In the genomic region with DNA sequence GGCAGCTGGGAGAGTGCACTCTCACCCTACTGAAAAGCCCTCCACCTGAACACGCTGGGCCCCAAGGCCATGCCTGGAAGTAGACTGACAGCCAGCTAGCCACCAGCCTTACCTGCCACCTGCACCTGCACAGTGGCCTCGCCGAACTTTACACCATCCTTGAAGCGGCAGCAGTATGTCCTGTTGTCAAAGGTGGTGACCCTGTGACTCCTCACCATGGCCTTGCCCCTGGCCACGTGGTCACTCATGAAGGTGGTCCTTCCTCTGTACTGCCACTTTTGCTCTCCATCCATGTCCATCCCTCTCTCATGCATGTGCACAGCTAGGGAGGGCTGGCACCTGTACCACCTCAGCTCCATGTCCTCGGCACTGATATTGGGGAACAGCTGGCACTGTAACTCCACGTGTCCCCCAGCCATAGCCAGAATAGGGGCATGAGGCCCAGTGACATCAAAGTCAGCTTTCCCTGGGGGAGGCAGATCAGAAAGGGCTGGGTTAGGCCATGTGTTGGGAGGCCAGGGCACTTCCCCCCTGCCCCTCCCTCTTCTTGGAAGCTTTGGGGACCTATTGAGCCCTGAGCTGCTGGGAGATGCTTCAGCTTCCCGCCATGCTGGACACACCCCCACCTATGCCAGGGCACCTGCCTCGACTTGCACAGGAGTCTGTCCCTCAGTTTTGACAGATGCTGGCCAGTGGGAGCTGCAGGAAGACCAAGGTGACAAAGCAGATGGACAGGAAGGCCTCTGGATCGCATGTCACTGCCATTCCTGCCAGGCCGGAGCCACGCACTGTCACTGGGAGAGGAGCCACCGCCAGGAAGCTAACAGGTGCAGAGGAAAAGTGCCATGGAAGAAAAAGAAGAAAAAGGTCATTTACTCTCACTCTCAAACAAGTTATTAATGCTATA, we compare ENCODE assay signal across 1 cellular context.
A peak's percentile ranks its signal among the peaks of the same experiment; 100 is the strongest.
TF ChIP-seq lines count a peak whose summit lies in the region.

No MANE protein-coding gene starts in this region.

TF ChIP-seq in K562, 482 proteins besides CTCF, POLR2A, EP300 and RAD21:
- TF ChIP-seq, protein P1, sequence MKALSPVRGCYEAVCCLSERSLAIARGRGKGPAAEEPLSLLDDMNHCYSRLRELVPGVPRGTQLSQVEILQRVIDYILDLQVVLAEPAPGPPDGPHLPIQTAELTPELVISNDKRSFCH (CRISPR knock-in tag; IDR thresholded peaks at IDR 0.05) = no peak
- TF ChIP-seq, protein P1 (tag; IDR thresholded peaks at IDR 0.05) = 0 out of 2 replicates have a peak, but pooled peaks have one; percentile 29
- TF ChIP-seq, protein P2, sequence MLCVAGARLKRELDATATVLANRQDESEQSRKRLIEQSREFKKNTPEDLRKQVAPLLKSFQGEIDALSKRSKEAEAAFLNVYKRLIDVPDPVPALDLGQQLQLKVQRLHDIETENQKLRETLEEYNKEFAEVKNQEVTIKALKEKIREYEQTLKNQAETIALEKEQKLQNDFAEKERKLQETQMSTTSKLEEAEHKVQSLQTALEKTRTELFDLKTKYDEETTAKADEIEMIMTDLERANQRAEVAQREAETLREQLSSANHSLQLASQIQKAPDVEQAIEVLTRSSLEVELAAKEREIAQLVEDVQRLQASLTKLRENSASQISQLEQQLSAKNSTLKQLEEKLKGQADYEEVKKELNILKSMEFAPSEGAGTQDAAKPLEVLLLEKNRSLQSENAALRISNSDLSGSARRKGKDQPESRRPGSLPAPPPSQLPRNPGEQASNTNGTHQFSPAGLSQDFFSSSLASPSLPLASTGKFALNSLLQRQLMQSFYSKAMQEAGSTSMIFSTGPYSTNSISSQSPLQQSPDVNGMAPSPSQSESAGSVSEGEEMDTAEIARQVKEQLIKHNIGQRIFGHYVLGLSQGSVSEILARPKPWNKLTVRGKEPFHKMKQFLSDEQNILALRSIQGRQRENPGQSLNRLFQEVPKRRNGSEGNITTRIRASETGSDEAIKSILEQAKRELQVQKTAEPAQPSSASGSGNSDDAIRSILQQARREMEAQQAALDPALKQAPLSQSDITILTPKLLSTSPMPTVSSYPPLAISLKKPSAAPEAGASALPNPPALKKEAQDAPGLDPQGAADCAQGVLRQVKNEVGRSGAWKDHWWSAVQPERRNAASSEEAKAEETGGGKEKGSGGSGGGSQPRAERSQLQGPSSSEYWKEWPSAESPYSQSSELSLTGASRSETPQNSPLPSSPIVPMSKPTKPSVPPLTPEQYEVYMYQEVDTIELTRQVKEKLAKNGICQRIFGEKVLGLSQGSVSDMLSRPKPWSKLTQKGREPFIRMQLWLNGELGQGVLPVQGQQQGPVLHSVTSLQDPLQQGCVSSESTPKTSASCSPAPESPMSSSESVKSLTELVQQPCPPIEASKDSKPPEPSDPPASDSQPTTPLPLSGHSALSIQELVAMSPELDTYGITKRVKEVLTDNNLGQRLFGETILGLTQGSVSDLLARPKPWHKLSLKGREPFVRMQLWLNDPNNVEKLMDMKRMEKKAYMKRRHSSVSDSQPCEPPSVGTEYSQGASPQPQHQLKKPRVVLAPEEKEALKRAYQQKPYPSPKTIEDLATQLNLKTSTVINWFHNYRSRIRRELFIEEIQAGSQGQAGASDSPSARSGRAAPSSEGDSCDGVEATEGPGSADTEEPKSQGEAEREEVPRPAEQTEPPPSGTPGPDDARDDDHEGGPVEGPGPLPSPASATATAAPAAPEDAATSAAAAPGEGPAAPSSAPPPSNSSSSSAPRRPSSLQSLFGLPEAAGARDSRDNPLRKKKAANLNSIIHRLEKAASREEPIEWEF (CRISPR knock-in tag; IDR thresholded peaks at IDR 0.05) = no peak
- TF ChIP-seq, protein P3, sequence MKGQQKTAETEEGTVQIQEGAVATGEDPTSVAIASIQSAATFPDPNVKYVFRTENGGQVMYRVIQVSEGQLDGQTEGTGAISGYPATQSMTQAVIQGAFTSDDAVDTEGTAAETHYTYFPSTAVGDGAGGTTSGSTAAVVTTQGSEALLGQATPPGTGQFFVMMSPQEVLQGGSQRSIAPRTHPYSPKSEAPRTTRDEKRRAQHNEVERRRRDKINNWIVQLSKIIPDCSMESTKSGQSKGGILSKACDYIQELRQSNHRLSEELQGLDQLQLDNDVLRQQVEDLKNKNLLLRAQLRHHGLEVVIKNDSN (CRISPR knock-in tag; IDR thresholded peaks at IDR 0.05) = peak; percentile 52
- 0 out of 2 replicates have a peak, but pooled peaks have one; percentile 8 for TF ChIP-seq CXXC5 (CRISPR knock-in tag; IDR thresholded peaks at IDR 0.05)
- 0 out of 2 replicates have a peak, but pooled peaks have one; percentile 12 for TF ChIP-seq SPI1 (IDR thresholded peaks at IDR 0.05; ENCODE audit: borderline replicate concordance, low read depth, low read length)
- TF ChIP-seq, protein P4, sequence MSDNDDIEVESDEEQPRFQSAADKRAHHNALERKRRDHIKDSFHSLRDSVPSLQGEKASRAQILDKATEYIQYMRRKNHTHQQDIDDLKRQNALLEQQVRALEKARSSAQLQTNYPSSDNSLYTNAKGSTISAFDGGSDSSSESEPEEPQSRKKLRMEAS (CRISPR knock-in tag; IDR thresholded peaks at IDR 0.05) = peak; percentile 27; the same call in 1 of the 2 replicates
- TF ChIP-seq ZKSCAN1 (IDR thresholded peaks at IDR 0.05; ENCODE audit: low read depth, low read length) = no peak
- TF ChIP-seq SMC3 (conservative IDR thresholded peaks at IDR 0.05; ENCODE audit: insufficient read depth, low read depth, low read length) = no peak
- TF ChIP-seq WHSC1 (IDR thresholded peaks at IDR 0.05; ENCODE audit: low read length) = peak; percentile 18
- TF ChIP-seq, protein P5, sequence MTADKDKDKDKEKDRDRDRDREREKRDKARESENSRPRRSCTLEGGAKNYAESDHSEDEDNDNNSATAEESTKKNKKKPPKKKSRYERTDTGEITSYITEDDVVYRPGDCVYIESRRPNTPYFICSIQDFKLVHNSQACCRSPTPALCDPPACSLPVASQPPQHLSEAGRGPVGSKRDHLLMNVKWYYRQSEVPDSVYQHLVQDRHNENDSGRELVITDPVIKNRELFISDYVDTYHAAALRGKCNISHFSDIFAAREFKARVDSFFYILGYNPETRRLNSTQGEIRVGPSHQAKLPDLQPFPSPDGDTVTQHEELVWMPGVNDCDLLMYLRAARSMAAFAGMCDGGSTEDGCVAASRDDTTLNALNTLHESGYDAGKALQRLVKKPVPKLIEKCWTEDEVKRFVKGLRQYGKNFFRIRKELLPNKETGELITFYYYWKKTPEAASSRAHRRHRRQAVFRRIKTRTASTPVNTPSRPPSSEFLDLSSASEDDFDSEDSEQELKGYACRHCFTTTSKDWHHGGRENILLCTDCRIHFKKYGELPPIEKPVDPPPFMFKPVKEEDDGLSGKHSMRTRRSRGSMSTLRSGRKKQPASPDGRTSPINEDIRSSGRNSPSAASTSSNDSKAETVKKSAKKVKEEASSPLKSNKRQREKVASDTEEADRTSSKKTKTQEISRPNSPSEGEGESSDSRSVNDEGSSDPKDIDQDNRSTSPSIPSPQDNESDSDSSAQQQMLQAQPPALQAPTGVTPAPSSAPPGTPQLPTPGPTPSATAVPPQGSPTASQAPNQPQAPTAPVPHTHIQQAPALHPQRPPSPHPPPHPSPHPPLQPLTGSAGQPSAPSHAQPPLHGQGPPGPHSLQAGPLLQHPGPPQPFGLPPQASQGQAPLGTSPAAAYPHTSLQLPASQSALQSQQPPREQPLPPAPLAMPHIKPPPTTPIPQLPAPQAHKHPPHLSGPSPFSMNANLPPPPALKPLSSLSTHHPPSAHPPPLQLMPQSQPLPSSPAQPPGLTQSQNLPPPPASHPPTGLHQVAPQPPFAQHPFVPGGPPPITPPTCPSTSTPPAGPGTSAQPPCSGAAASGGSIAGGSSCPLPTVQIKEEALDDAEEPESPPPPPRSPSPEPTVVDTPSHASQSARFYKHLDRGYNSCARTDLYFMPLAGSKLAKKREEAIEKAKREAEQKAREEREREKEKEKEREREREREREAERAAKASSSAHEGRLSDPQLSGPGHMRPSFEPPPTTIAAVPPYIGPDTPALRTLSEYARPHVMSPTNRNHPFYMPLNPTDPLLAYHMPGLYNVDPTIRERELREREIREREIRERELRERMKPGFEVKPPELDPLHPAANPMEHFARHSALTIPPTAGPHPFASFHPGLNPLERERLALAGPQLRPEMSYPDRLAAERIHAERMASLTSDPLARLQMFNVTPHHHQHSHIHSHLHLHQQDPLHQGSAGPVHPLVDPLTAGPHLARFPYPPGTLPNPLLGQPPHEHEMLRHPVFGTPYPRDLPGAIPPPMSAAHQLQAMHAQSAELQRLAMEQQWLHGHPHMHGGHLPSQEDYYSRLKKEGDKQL (CRISPR knock-in tag; IDR thresholded peaks at IDR 0.05; ENCODE audit: borderline replicate concordance) = 0 out of 2 replicates have a peak, but pooled peaks have one; percentile 35
- peak; percentile 61; the same call in 1 of the 2 replicates for TF ChIP-seq IRF2 (CRISPR knock-in tag; IDR thresholded peaks at IDR 0.05)
- TF ChIP-seq ZNF583 (CRISPR knock-in tag; IDR thresholded peaks at IDR 0.05) = 0 out of 2 replicates have a peak, but pooled peaks have one; percentile 24
